ENCODE assay signal across 15 cellular contexts in the genomic region with DNA sequence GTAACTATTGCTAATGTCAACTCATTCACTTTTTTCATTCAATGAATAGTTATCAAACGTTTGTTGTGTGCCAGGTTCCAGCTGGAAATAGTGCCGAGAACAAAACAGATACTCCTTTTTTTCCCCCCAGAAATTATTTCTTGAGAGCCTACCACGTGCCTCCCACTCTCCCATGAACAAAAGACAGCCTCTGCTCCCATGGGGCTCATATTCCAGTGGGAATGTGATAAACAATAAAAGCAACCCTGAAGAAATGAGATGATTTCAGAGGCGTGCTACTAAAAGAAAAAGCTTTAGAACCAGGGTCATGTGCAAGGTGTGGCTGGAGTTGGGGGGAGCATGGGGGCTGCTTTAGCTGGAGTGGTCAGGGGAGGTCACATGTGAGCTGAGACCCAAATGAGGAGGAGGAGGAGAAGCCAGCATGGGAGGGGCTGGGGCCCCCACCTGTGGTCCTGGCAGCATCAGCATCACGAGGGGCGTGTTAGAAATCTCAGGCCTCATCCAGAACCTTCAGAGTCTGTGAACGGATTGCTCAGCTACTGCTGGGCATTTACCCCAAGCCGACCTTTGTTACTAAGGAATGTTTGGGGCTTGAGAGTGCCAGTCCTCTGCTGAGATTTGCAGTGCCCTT.
DNase-seq lines count a peak whose midpoint lies in the region; ATAC-seq and TF ChIP-seq lines count a peak whose summit lies in the region.
"Had no signal": no experiment of that assay in that cellular context is flagged by ENCODE, and none has a peak within 500 bp of the region (broad histone marks: within the 10 kb centered on the region; RNA-seq: fewer than 3 reads in every experiment).

No MANE protein-coding gene starts in this region.

- no peak overlapping the region for H3K4me3 Mint-ChIP-seq in nephron

- H3K36me3 ChIP-seq in A673 (ENCODE audit: insufficient read depth, low read length, poor library complexity, severe bottlenecking): no peaks in the 10 kb centered on the region
- no peaks in the 10 kb centered on the region for H3K36me3 ChIP-seq in HAP-1 (replicated peaks)
- H3K36me3 ChIP-seq: BLaER1 had no signal

- H3K9me3 ChIP-seq in A673 (ENCODE audit: low read depth, low read length, poor library complexity, severe bottlenecking) (no peaks in the 10 kb centered on the region), HAP-1 (no peaks in the 10 kb centered on the region)
- H3K9me3 ChIP-seq: BLaER1, SK-N-SH had no signal

- peaks cover 5% of the 10 kb centered on the region for H3K27me3 Mint-ChIP-seq in nephron (ENCODE audit: low read depth)

- H3K4me3 ChIP-seq in A673 (ENCODE audit: low read depth, low read length, poor library complexity, severe bottlenecking): no peak overlapping the region
- no peak overlapping the region for H3K4me3 ChIP-seq in HAP-1
- H3K4me3 ChIP-seq: BLaER1 had no signal

- TF ChIP-seq CTCF in A673 (conservative IDR thresholded peaks at IDR 0.05; ENCODE audit: low read depth, low read length): no peak
- TF ChIP-seq CTCF in nephron (IDR thresholded peaks at IDR 0.05; ENCODE audit: unreplicated experiment in 3 of 3): no peak

- in situ Hi-C loops in HAP-1 (cut with MboI; ENCODE audit: low sequenced_read_pairs): no loop called here

- no peaks in the 10 kb centered on the region for H3K4me1 ChIP-seq in A673 (ENCODE audit: insufficient read depth, low read length, poor library complexity, severe bottlenecking)
- peaks cover 5% of the 10 kb centered on the region for H3K4me1 ChIP-seq in HAP-1

- DNase-seq in A673 (ENCODE audit: low spot score): peak; percentile 31
- peak; percentile 61 to 70 for DNase-seq in HAP-1 (ENCODE audit: low spot score in 2 of 2)
- DNase-seq in NCI-H345 treated with DMSO at 0.1 percent for 48 hours (lab: John Stamatoyannopoulos, UW; ENCODE audit: unreplicated experiment): peak; percentile 15
- DNase-seq in HK-2 (ENCODE audit: unreplicated experiment): no peak
- no peak for DNase-seq in NK-92 treated with Interleukin-12 subunit alpha and Interleukin-12 subunit beta, amount 100 ng/mL, for 24 hours (lab: John Stamatoyannopoulos, UW)
- DNase-seq: COR-L47, IMR-90, Kasumi-1, NCI-H82, SK-N-SH had no signal

- CTCF ChIA-PET in A673 (lab: Charles Lee): no interaction called here

- no peak overlapping the region for H3K27ac ChIP-seq in A673 (ENCODE audit: low read depth, low read length, poor library complexity, severe bottlenecking)
- H3K27ac ChIP-seq: BLaER1 had no signal

- POLR2A ChIA-PET in A673 (lab: Charles Lee; ENCODE audit: low non-redundant PET): no interaction called here

- intact Hi-C loops in A673 (cut with micrococcal nuclease; ENCODE audit: unreplicated experiment): no loop called here

- no TSS peak for BruUV-seq in A673 (replicated peaks; lab: Mats Ljungman, UMichigan)

- peaks cover 6% of the 10 kb centered on the region for H3K9me3 Mint-ChIP-seq in nephron

- peaks cover under 1% of the 10 kb centered on the region for H3K36me3 Mint-ChIP-seq in nephron (ENCODE audit: low read depth)

- no peak for ATAC-seq in GM19324 (IDR thresholded peaks at IDR 0.05; ENCODE audit: low FRiP score, unreplicated experiment)
- ATAC-seq: Panc1, Right ventricle myocardium inferior had no signal

- H3K4me1 Mint-ChIP-seq in nephron: peaks cover 26% of the 10 kb centered on the region

- peak overlapping the region in 2 of 3 experiments; percentile 6 to 42 for H3K27ac Mint-ChIP-seq in nephron

- H3K27me3 ChIP-seq in A673 (replicated peaks; ENCODE audit: insufficient read depth, low read depth, low read length, poor library complexity): peaks cover 25% of the 10 kb centered on the region
- no peaks in the 10 kb centered on the region for H3K27me3 ChIP-seq in HAP-1 (ENCODE audit: low read depth)
- H3K27me3 ChIP-seq: BLaER1 had no signal

Comparison
In these comparisons a context has a peak if more than half of its experiments do, and no peak if none do; other contexts are left out.
1. DNase-seq: peak in A673 (single experiment), HAP-1 (2 of 2) and NCI-H345 treated with DMSO at 0.1 percent for 48 hours (single experiment); none in HK-2 (single experiment) and NK-92 treated with Interleukin-12 subunit alpha and Interleukin-12 subunit beta, amount 100 ng/mL, for 24 hours (single experiment).